Comparison of ENCODE assay signal across 8 cellular contexts in the genomic region with DNA sequence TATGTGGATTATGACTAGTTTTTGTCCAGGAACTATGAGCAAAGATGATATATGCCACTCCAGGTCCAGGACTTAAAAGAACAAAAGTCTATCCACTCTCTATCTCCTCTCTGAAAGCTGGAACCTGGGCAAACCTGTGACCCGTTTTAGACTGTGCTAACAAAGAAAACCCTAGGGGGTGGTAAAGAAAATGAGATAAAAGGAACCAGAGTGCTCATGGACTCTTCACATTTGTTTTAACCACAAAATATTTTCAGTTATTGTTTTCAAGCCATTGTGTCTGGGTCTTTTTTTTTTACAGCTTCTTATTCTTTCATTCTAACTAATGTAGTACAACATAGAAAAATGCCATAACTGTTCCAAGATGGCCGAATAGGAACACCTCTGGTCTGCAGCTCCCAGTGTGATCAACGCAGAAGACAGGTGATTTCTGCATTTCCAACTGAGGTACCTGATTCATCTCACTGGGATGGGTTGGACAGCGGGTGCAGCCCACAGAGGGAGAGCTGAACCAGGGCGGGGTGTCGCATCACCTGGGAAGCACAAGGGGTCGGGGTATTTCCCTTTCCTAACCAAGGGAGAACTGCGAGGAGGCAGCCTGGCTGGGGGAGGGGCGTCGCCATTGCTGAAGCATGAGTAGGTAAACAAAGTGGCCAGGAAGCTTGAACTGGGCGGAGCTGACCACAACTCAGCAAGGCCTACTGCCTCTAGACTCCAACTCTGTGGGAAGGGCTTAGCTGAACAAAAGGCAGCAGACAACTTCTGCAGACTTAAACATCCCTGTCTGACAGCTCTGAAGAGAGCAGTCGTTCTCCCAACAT. TPM values are rescaled to one million over a fixed set of nuclear protein-coding genes. Genes with fewer than 3 reads are reported as not detected.
DNase-seq lines count a peak whose midpoint lies in the region; ATAC-seq and TF ChIP-seq lines count a peak whose summit lies in the region.

No MANE protein-coding gene starts in this region.

- H3K4me2 ChIP-seq in GM23338: peak overlapping the region; percentile 60; the same call in 1 of the 2 replicates

- peak overlapping the region in 3 of 8 donors; percentile 4 to 76 (median 32) for H3K27ac Mint-ChIP-seq in CD8-positive, alpha-beta memory T cell
- peak overlapping the region; percentile 78; the same call in 1 of the 2 replicates for H3K27ac Mint-ChIP-seq in GM23338

- POLR2A ChIA-PET in CD8-positive, alpha-beta memory T cell (lab: Charles Lee): no interaction called here

- peaks cover 42% of the 10 kb centered on the region for H3K79me2 ChIP-seq in GM23338 (replicated peaks; ENCODE audit: insufficient read depth)

- DNase-seq in CD8-positive, alpha-beta memory T cell: peak in 2 of 5 donors; percentile 4 to 47
- DNase-seq in GM23338 (ENCODE audit: low spot score): peak; percentile 81
- peak; percentile 77 for DNase-seq in SW480 (ENCODE audit: low spot score)
- peak; percentile 29 for DNase-seq in iPS-NIHi11 (ENCODE audit: low spot score)
- DNase-seq in suprapubic skin (ENCODE audit: low spot score in 2 of 2): no peak
- DNase-seq in stimulated activated CD4-positive, alpha-beta T cell treated with anti-CD3 and anti-CD28 coated beads, Interleukin-2, amount 100 ng/mL, for 24 hours: no peak

- peaks cover 39 to 59% (median 43%) of the 10 kb centered on the region in 3 donors for H3K4me1 Mint-ChIP-seq in CD8-positive, alpha-beta memory T cell
- H3K4me1 Mint-ChIP-seq in GM23338: peaks cover 32% of the 10 kb centered on the region

- H3K27me3 ChIP-seq in CD8-positive, alpha-beta memory T cell (ENCODE audit: insufficient read depth, low read length, poor library complexity, severe bottlenecking): no peaks in the 10 kb centered on the region
- H3K27me3 ChIP-seq in GM23338 (ENCODE audit: insufficient read depth): no peaks in the 10 kb centered on the region
- H3K27me3 ChIP-seq in suprapubic skin: no peaks in the 10 kb centered on the region

- no peaks in the 10 kb centered on the region for H4K20me1 ChIP-seq in GM23338 (replicated peaks; ENCODE audit: insufficient read depth)

- H3K4me1 ChIP-seq in CD8-positive, alpha-beta memory T cell (ENCODE audit: insufficient read depth, low read length): peaks cover 9% of the 10 kb centered on the region
- H3K4me1 ChIP-seq in GM23338 (ENCODE audit: insufficient read depth) (peaks cover 16% of the 10 kb centered on the region), suprapubic skin (no peaks in the 10 kb centered on the region)

- H3K4me3 Mint-ChIP-seq in CD8-positive, alpha-beta memory T cell: peak overlapping the region in 4 of 7 donors; percentile 38 to 75 (median 51)
- H3K4me3 Mint-ChIP-seq in GM23338: no peak overlapping the region

- peak; percentile 92 for ATAC-seq in GM23338
- no peak for ATAC-seq in HG02981 (IDR thresholded peaks at IDR 0.05; ENCODE audit: unreplicated experiment)
- ATAC-seq in HG02970 (IDR thresholded peaks at IDR 0.05; ENCODE audit: low FRiP score, unreplicated experiment): no peak

- peaks cover 0 to 1% (median 0%) of the 10 kb centered on the region in 3 donors for H3K36me3 Mint-ChIP-seq in CD8-positive, alpha-beta memory T cell
- H3K36me3 Mint-ChIP-seq in GM23338 (ENCODE audit: low read depth): peaks cover 19% of the 10 kb centered on the region; the same call in 2 of the 3 replicates

- CTCF ChIA-PET in CD8-positive, alpha-beta memory T cell (lab: Charles Lee): no interaction called here

- WGBS in suprapubic skin: 76% methylated on average over 11 of the region's 12 CpGs

- TF ChIP-seq POLR2A in suprapubic skin (IDR thresholded peaks at IDR 0.05): no peak

- no peak overlapping the region for H2AFZ ChIP-seq in GM23338

- H3K27me3 Mint-ChIP-seq in CD8-positive, alpha-beta memory T cell: no peaks in the 10 kb centered on the region
- H3K27me3 Mint-ChIP-seq in GM23338 (ENCODE audit: insufficient read depth, low read depth, poor library complexity): no peaks in the 10 kb centered on the region

- TF ChIP-seq EP300 in suprapubic skin (IDR thresholded peaks at IDR 0.05): no peak

- TF ChIP-seq CTCF in GM23338 (conservative IDR thresholded peaks at IDR 0.05; ENCODE audit: low read depth in 2 of 2) (peak in 1 of 2 experiments; percentile 12; a peak in 1 of 4 replicates), suprapubic skin (IDR thresholded peaks at IDR 0.05) (no peak)

- peaks cover 0 to 2% (median 0%) of the 10 kb centered on the region in 5 donors for H3K9me3 Mint-ChIP-seq in CD8-positive, alpha-beta memory T cell
- H3K9me3 Mint-ChIP-seq in GM23338: peaks cover 4% of the 10 kb centered on the region; the same call in 2 of the 3 replicates

- H3K27ac ChIP-seq in CD8-positive, alpha-beta memory T cell (ENCODE audit: low read depth, low read length): no peak overlapping the region
- H3K27ac ChIP-seq in GM23338 (ENCODE audit: low read depth) (0 out of 2 replicates have a peak overlapping the region, but pooled peaks have one; percentile 59), suprapubic skin (no peak overlapping the region)

- H3K9me2 ChIP-seq in GM23338 (ENCODE audit: insufficient read depth): no peaks in the 10 kb centered on the region

- H3F3A ChIP-seq in GM23338 (replicated peaks; ENCODE audit: low read depth): no peaks in the 10 kb centered on the region

- H3K9me3 ChIP-seq in CD8-positive, alpha-beta memory T cell (ENCODE audit: low read length): no peaks in the 10 kb centered on the region
- no peaks in the 10 kb centered on the region for H3K9me3 ChIP-seq in suprapubic skin

- no peak overlapping the region for H3K4me3 ChIP-seq in CD8-positive, alpha-beta memory T cell (ENCODE audit: low read length)
- H3K4me3 ChIP-seq in GM23338: peak overlapping the region; percentile 38; the same call in 1 of the 2 replicates
- no peak overlapping the region for H3K4me3 ChIP-seq in suprapubic skin

- no peaks in the 10 kb centered on the region for H3K36me3 ChIP-seq in CD8-positive, alpha-beta memory T cell (ENCODE audit: insufficient read depth, low read length)
- H3K36me3 ChIP-seq in GM23338 (ENCODE audit: insufficient read depth) (no peaks in the 10 kb centered on the region), suprapubic skin (no peaks in the 10 kb centered on the region)

TF ChIP-seq in GM23338, 12 proteins besides CTCF, POLR2A, EP300 and RAD21 (continues in another document):
- TF ChIP-seq NANOG (IDR thresholded peaks at IDR 0.05; ENCODE audit: borderline replicate concordance): no peak
- TF ChIP-seq, protein P1, sequence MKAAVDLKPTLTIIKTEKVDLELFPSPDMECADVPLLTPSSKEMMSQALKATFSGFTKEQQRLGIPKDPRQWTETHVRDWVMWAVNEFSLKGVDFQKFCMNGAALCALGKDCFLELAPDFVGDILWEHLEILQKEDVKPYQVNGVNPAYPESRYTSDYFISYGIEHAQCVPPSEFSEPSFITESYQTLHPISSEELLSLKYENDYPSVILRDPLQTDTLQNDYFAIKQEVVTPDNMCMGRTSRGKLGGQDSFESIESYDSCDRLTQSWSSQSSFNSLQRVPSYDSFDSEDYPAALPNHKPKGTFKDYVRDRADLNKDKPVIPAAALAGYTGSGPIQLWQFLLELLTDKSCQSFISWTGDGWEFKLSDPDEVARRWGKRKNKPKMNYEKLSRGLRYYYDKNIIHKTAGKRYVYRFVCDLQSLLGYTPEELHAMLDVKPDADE (IDR thresholded peaks at IDR 0.05): no peak
- no peak for TF ChIP-seq EZH2phosphoT487 (IDR thresholded peaks at IDR 0.05; ENCODE audit: unreplicated experiment)
- TF ChIP-seq ZNF331 (CRISPR knock-in tag; IDR thresholded peaks at IDR 0.05; ENCODE audit: low read depth): no peak
- TF ChIP-seq, protein P2, sequence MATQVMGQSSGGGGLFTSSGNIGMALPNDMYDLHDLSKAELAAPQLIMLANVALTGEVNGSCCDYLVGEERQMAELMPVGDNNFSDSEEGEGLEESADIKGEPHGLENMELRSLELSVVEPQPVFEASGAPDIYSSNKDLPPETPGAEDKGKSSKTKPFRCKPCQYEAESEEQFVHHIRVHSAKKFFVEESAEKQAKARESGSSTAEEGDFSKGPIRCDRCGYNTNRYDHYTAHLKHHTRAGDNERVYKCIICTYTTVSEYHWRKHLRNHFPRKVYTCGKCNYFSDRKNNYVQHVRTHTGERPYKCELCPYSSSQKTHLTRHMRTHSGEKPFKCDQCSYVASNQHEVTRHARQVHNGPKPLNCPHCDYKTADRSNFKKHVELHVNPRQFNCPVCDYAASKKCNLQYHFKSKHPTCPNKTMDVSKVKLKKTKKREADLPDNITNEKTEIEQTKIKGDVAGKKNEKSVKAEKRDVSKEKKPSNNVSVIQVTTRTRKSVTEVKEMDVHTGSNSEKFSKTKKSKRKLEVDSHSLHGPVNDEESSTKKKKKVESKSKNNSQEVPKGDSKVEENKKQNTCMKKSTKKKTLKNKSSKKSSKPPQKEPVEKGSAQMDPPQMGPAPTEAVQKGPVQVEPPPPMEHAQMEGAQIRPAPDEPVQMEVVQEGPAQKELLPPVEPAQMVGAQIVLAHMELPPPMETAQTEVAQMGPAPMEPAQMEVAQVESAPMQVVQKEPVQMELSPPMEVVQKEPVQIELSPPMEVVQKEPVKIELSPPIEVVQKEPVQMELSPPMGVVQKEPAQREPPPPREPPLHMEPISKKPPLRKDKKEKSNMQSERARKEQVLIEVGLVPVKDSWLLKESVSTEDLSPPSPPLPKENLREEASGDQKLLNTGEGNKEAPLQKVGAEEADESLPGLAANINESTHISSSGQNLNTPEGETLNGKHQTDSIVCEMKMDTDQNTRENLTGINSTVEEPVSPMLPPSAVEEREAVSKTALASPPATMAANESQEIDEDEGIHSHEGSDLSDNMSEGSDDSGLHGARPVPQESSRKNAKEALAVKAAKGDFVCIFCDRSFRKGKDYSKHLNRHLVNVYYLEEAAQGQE (IDR thresholded peaks at IDR 0.05; ENCODE audit: unreplicated experiment): no peak
- TF ChIP-seq POLR2AphosphoS5 (IDR thresholded peaks at IDR 0.05; ENCODE audit: low read depth): no peak
- TF ChIP-seq JUNB (IDR thresholded peaks at IDR 0.05; ENCODE audit: unreplicated experiment): no peak
- TF ChIP-seq EZH2 (IDR thresholded peaks at IDR 0.05; ENCODE audit: low read depth, unreplicated experiment): no peak

RNA-seq across cellular contexts. Expression of a gene that starts 45.1 kb away (rescaled TPM):
- total RNA-seq in CD8-positive, alpha-beta memory T cell: 10 to 100 TPM; 13.2 to 16.7 TPM
- polyA plus RNA-seq in CD8-positive, alpha-beta memory T cell: 8.2 TPM
- 17.9 and 19.1 TPM in 2 replicates for total RNA-seq in GM23338 (2014; rRNA removed; shearing (Covaris generic))
- 19.0 and 20.2 TPM in 2 replicates for polyA plus RNA-seq in GM23338 (2016; fragmentation: Nextera tagmentation; extraction: Ambion mirVana)
- total RNA-seq in suprapubic skin: 10 to 100 TPM in 3 of 4 donors, 1 to 10 TPM in 1; 9.5 to 18.9 (median 12.8) TPM

Comparison
In these comparisons a context has a peak if more than half of its experiments do, and no peak if none do; other contexts are left out.
1. DNase-seq: peak in GM23338 (single experiment), SW480 (single experiment) and iPS-NIHi11 (single experiment); none in suprapubic skin (0 of 2) and stimulated activated CD4-positive, alpha-beta T cell treated with anti-CD3 and anti-CD28 coated beads, Interleukin-2, amount 100 ng/mL, for 24 hours (0 of 2).